ENCODE assay signal across 19 cellular contexts in the genomic region with DNA sequence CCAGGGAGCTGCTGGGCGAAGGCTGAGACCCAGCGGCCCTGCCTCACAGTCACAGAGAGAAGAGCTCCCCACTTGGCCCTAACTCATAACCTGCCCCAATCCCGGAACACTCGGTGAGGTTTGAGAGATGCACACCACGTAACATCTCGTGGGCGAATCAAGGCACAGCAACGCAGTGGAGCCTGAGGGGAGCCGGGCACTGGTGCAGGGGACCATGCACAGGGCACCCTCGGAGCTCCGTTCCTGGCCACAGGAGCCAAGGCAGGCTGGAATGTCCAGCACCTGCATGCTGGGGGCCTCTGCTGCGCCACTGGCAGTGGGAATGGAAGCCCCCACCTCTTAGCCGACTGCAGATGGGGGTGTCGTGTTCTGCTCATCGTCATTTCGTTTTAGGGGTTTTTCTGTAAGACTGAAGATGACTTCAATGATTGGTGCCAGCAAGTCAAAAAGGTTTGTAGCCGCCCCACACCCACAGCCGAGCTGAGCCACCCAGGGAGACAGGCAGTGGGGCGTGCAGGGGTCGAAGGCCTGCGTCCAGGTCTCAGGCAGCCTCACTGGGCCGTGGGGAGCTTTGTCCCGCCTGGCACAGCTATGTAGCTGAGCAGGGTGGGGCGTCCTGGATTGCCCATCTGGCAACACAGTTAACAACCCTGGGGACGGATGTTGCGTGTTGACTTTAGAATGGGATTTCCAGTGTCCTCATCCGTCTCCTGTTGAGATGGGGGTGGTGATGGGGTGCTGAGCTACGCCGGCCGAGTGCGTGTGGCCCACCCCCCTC. TPM values are rescaled to one million over a fixed set of nuclear protein-coding genes. Genes with fewer than 3 reads are reported as not detected.
DNase-seq lines count a peak whose midpoint lies in the region; ATAC-seq, FAIRE-seq and TF ChIP-seq lines count a peak whose summit lies in the region.
"Had no signal": no experiment of that assay in that cellular context is flagged by ENCODE, and none has a peak within 500 bp of the region (broad histone marks: within the 10 kb centered on the region; RNA-seq: fewer than 3 reads in every experiment).

No MANE protein-coding gene starts in this region.

- H3K4me3 ChIP-seq in H7 (ENCODE audit: insufficient read depth, low read depth, low read length) = no peak overlapping the region
- no peak overlapping the region for H3K4me3 ChIP-seq in psoas muscle
- H3K4me3 ChIP-seq: BLaER1 had no signal

- no peaks in the 10 kb centered on the region for H3K27me3 Mint-ChIP-seq in activated naive CD4-positive, alpha-beta T cell treated with anti-CD3 and anti-CD28 coated beads for 36 hours (ENCODE audit: low read depth)
- H3K27me3 Mint-ChIP-seq: CD8-positive, alpha-beta memory T cell had no signal

- H3K27ac Mint-ChIP-seq in activated naive CD4-positive, alpha-beta T cell treated with anti-CD3 and anti-CD28 coated beads for 36 hours = peak overlapping the region; percentile 61
- no peak overlapping the region for H3K27ac Mint-ChIP-seq in activated naive CD4-positive, alpha-beta T cell treated with anti-CD3 and anti-CD28 coated beads, Interleukin-2, amount 50 U/mL, for 72 hours
- H3K27ac Mint-ChIP-seq: CD8-positive, alpha-beta memory T cell; HFFc6 had no signal

- CTCF ChIA-PET in activated naive CD4-positive, alpha-beta T cell treated with anti-CD3 and anti-CD28 coated beads for 36 hours (lab: Charles Lee) = interaction anchor here (0.5 to 0.9 kb wide), 2 partner anchors 11 to 28 kb away, joined by 3 to 4 read pairs; no protein-coding TSS in a partner anchor

- H3K9me3 Mint-ChIP-seq in activated naive CD4-positive, alpha-beta T cell treated with anti-CD3 and anti-CD28 coated beads for 36 hours = no peaks in the 10 kb centered on the region
- H3K9me3 Mint-ChIP-seq in activated naive CD4-positive, alpha-beta T cell treated with anti-CD3 and anti-CD28 coated beads, Interleukin-2, amount 50 U/mL, for 72 hours = no peaks in the 10 kb centered on the region
- H3K9me3 Mint-ChIP-seq: CD8-positive, alpha-beta memory T cell; HFFc6 had no signal

- H3K36me3 Mint-ChIP-seq in activated naive CD4-positive, alpha-beta T cell treated with anti-CD3 and anti-CD28 coated beads for 36 hours (ENCODE audit: low read depth) = peaks cover 3% of the 10 kb centered on the region
- H3K36me3 Mint-ChIP-seq in activated naive CD4-positive, alpha-beta T cell treated with anti-CD3 and anti-CD28 coated beads, Interleukin-2, amount 50 U/mL, for 72 hours = no peaks in the 10 kb centered on the region

- H3K4me1 Mint-ChIP-seq in activated naive CD4-positive, alpha-beta T cell treated with anti-CD3 and anti-CD28 coated beads for 36 hours (ENCODE audit: low read depth) = peaks cover 2% of the 10 kb centered on the region

- no peak for ATAC-seq in activated naive CD4-positive, alpha-beta T cell treated with anti-CD3 and anti-CD28 coated beads, Interleukin-2, amount 50 U/mL, for 72 hours
- peak; percentile 64 for ATAC-seq in left colon
- ATAC-seq in psoas muscle = peak in 1 of 4 donors; percentile 28
- ATAC-seq in GM21717 (IDR thresholded peaks at IDR 0.05; ENCODE audit: unreplicated experiment) = no peak

- TF ChIP-seq CTCF in psoas muscle (IDR thresholded peaks at IDR 0.05) = no peak

- DNase-seq in activated naive CD4-positive, alpha-beta T cell treated with anti-CD3 and anti-CD28 coated beads for 36 hours = no peak
- no peak for DNase-seq in activated naive CD4-positive, alpha-beta T cell treated with anti-CD3 and anti-CD28 coated beads, Interleukin-2, amount 50 U/mL, for 72 hours (ENCODE audit: low spot score in 2 of 2)
- DNase-seq in H7 (peak; percentile 45), left colon (peak in 1 of 2 donors; percentile 27), psoas muscle (no peak), frontal cortex (ENCODE audit: low spot score in 2 of 2) (no peak)
- DNase-seq: 8988T; AML-193; Caco-2; CD8-positive, alpha-beta memory T cell; DND-41; GDM1; HCEC 1CT; HFFc6 had no signal

- H3K4me1 ChIP-seq in psoas muscle = no peaks in the 10 kb centered on the region
- H3K4me1 ChIP-seq: Caco-2 had no signal

- no peak for FAIRE-seq in frontal cortex (lab: Jason Lieb, UNC)
- FAIRE-seq: GM12892, GM19239, H1 had no signal

- H3K9me3 ChIP-seq in psoas muscle = no peaks in the 10 kb centered on the region
- H3K9me3 ChIP-seq: BLaER1, Caco-2 had no signal

- H3K27ac ChIP-seq in psoas muscle = peak overlapping the region; percentile 4
- H3K27ac ChIP-seq: BLaER1 had no signal

- H3K36me3 ChIP-seq in H7 (replicated peaks; ENCODE audit: control insufficient read depth, insufficient read depth, low read length) (peaks cover 3% of the 10 kb centered on the region), psoas muscle (ENCODE audit: insufficient read depth in 1 of 2, low read depth in 1 of 2) (peaks cover 3 to 76% of the 10 kb centered on the region in 2 donors)

- no peak overlapping the region for H3K4me3 Mint-ChIP-seq in activated naive CD4-positive, alpha-beta T cell treated with anti-CD3 and anti-CD28 coated beads for 36 hours
- H3K4me3 Mint-ChIP-seq: HFFc6 had no signal

- H3K27me3 ChIP-seq in H7 (ENCODE audit: control insufficient read depth, insufficient read depth, low read length) (no peaks in the 10 kb centered on the region), psoas muscle (ENCODE audit: insufficient read depth in 3 of 3, low read length in 2 of 3) (no peaks in the 10 kb centered on the region)
- H3K27me3 ChIP-seq: BLaER1 had no signal

- 80 to 91% (median 86%) methylated on average over 31 of the region's 31 CpGs for WGBS in psoas muscle, 3 donors

- intact Hi-C loops in activated naive CD4-positive, alpha-beta T cell treated with anti-CD3 and anti-CD28 coated beads for 36 hours (cut with micrococcal nuclease) = no loop called here
- intact Hi-C loops in left colon (cut with DNase I, micrococcal nuclease) (no loop called here), psoas muscle (cut with DNase I) (no loop called here)

RNA-seq across cellular contexts. Expression of gene DTYMK, which starts 16.1 kb away (rescaled TPM):
- total RNA-seq in activated naive CD4-positive, alpha-beta T cell treated with anti-CD3 and anti-CD28 coated beads for 36 hours = 10 to 100 TPM; 88.0 to 93.8 TPM
- total RNA-seq in activated naive CD4-positive, alpha-beta T cell treated with anti-CD3 and anti-CD28 coated beads, Interleukin-2, amount 50 U/mL, for 72 hours = 10 to 100 TPM; 85.5 to 92.9 TPM
- 64.1 and 78.2 TPM in 2 replicates for total RNA-seq in H7 (2014; rRNA removed; shearing (Covaris generic))
- total RNA-seq in left colon = 10 to 100 TPM; 13.4 to 23.7 TPM
- 1 to 10 TPM; 6.4 to 8.5 (median 6.7) TPM for total RNA-seq in psoas muscle
- 10 to 100 TPM in 2 of 3 donors, 1 to 10 TPM in 1; 8.1 to 24.6 (median 20.0) TPM for polyA plus RNA-seq in psoas muscle
- total RNA-seq in frontal cortex = 8.6 TPM

RNA-seq across cellular contexts. Expression of gene ING5, which starts 31.3 kb away (rescaled TPM):
- total RNA-seq in activated naive CD4-positive, alpha-beta T cell treated with anti-CD3 and anti-CD28 coated beads for 36 hours = 10 to 100 TPM; 41.0 to 43.8 TPM
- 10 to 100 TPM; 36.9 to 41.6 TPM for total RNA-seq in activated naive CD4-positive, alpha-beta T cell treated with anti-CD3 and anti-CD28 coated beads, Interleukin-2, amount 50 U/mL, for 72 hours
- 41.2 and 41.4 TPM in 2 replicates for total RNA-seq in H7 (2014; rRNA removed; shearing (Covaris generic))
- total RNA-seq in left colon = 10 to 100 TPM; 26.7 to 27.6 TPM
- 10 to 100 TPM; 16.7 to 20.5 (median 17.9) TPM for total RNA-seq in psoas muscle
- 10 to 100 TPM; 14.5 to 25.4 (median 22.9) TPM for polyA plus RNA-seq in psoas muscle
- total RNA-seq in frontal cortex = 24.1 TPM

RNA-seq across cellular contexts. Expression of gene ATG4B, which starts 33.0 kb away (rescaled TPM):
- 10 to 100 TPM; 71.5 to 82.5 TPM for total RNA-seq in activated naive CD4-positive, alpha-beta T cell treated with anti-CD3 and anti-CD28 coated beads for 36 hours
- 100 to 1,000 TPM; 103 to 107 TPM for total RNA-seq in activated naive CD4-positive, alpha-beta T cell treated with anti-CD3 and anti-CD28 coated beads, Interleukin-2, amount 50 U/mL, for 72 hours
- 71.5 and 78.5 TPM in 2 replicates for total RNA-seq in H7 (2014; rRNA removed; shearing (Covaris generic))
- total RNA-seq in left colon = 10 to 100 TPM; 90.0 to 95.9 TPM
- 10 to 100 TPM; 33.7 to 51.3 (median 37.3) TPM for total RNA-seq in psoas muscle
- polyA plus RNA-seq in psoas muscle = 10 to 100 TPM; 40.0 to 48.3 (median 40.8) TPM
- 39.1 TPM for total RNA-seq in frontal cortex

RNA-seq across cellular contexts. Expression of gene THAP4, which starts 33.6 kb away (rescaled TPM):
- total RNA-seq in activated naive CD4-positive, alpha-beta T cell treated with anti-CD3 and anti-CD28 coated beads for 36 hours = 10 to 100 TPM; 36.4 to 38.8 TPM
- total RNA-seq in activated naive CD4-positive, alpha-beta T cell treated with anti-CD3 and anti-CD28 coated beads, Interleukin-2, amount 50 U/mL, for 72 hours = 10 to 100 TPM; 42.2 to 45.8 TPM
- total RNA-seq in H7 (2014; rRNA removed; shearing (Covaris generic)) = 120 and 121 TPM in 2 replicates
- total RNA-seq in left colon (10 to 100 TPM; 86.0 to 86.7 TPM), psoas muscle (10 to 100 TPM; 64.9 to 96.7 (median 79.4) TPM), frontal cortex (23.6 TPM)
- 100 to 1,000 TPM in 1 of 3 donors, 10 to 100 TPM in 2; 86.6 to 133 (median 93.1) TPM for polyA plus RNA-seq in psoas muscle
